Comparison of ENCODE assay signal across 22 cellular contexts in genomic region chr10:118107541-118107940, GRCh38.
"Had no signal": no experiment of that assay in that cellular context is flagged by ENCODE, and none has a peak within 500 bp of the region (broad histone marks: within the 10 kb centered on the region; RNA-seq: fewer than 3 reads in every experiment).

No MANE protein-coding gene starts in this region.

- H3K9me3 ChIP-seq: body of pancreas had no signal

- H3K27me3 ChIP-seq: body of pancreas had no signal

- ATAC-seq: activated CD8-positive, alpha-beta T cell treated with anti-CD3 and anti-CD28 coated beads, Interleukin-2, amount 10 ng/mL, durations not matched to agents 7 days and 5 days; body of pancreas; PC-3 had no signal

- H3K36me3 Mint-ChIP-seq: activated naive CD4-positive, alpha-beta T cell treated with anti-CD3 and anti-CD28 coated beads, Interleukin-2, amount 50 U/mL, for 24 hours had no signal

- DNase-seq: activated CD4-positive, alpha-beta T cell treated with anti-CD3 and anti-CD28 coated beads for 48 hours; activated CD4-positive, alpha-beta T cell treated with anti-CD3 and anti-CD28 coated beads, Interleukin-2, amount 50 U/mL, for 4 hours; activated CD8-positive, alpha-beta memory T cell treated with anti-CD3 and anti-CD28 coated beads, Interleukin-2, amount 50 U/mL, for 48 hours; activated CD8-positive, alpha-beta T cell treated with anti-CD3 and anti-CD28 coated beads, Interleukin-2, amount 10 ng/mL, durations not matched to agents 7 days and 5 days; activated effector memory CD4-positive, alpha-beta T cell treated with Interleukin-2 at 50 U/mL for 16 hours; activated naive CD4-positive, alpha-beta T cell; activated T-cell treated with anti-CD3 and anti-CD28 coated beads, Interleukin-2, amount 50 U/mL, for 1 hour; aorta; body of pancreas; central memory CD4-positive, alpha-beta T cell; Karpas-422; MM.1S; NCI-H1436 treated with DMSO at 0.1 percent for 48 hours; NCI-H187; NCI-H2081; NCI-H446 treated with DMSO at 0.1 percent for 48 hours; NCI-H526; NCI-H82; PC-3; SHP77 treated with DMSO at 0.1 percent for 48 hours; T-helper 1 cell had no signal

- H3K9me3 Mint-ChIP-seq: activated naive CD4-positive, alpha-beta T cell treated with anti-CD3 and anti-CD28 coated beads, Interleukin-2, amount 50 U/mL, for 24 hours had no signal

- H3K4me3 ChIP-seq: body of pancreas had no signal

- H3K27ac Mint-ChIP-seq: activated CD8-positive, alpha-beta T cell treated with anti-CD3 and anti-CD28 coated beads, Interleukin-2, amount 10 ng/mL, durations not matched to agents 7 days and 5 days; activated naive CD4-positive, alpha-beta T cell treated with anti-CD3 and anti-CD28 coated beads, Interleukin-2, amount 50 U/mL, for 24 hours had no signal

- H3K4me3 Mint-ChIP-seq: activated CD8-positive, alpha-beta T cell treated with anti-CD3 and anti-CD28 coated beads, Interleukin-2, amount 10 ng/mL, durations not matched to agents 7 days and 5 days; activated naive CD4-positive, alpha-beta T cell treated with anti-CD3 and anti-CD28 coated beads, Interleukin-2, amount 50 U/mL, for 24 hours had no signal

- H3K4me1 ChIP-seq: body of pancreas had no signal
